ENCODE assay signal across 16 cellular contexts in genomic region chr10:8230887-8231286, GRCh38.
DNase-seq lines count a peak whose midpoint lies in the region; ATAC-seq and TF ChIP-seq lines count a peak whose summit lies in the region.
"Had no signal": no experiment of that assay in that cellular context is flagged by ENCODE, and none has a peak within 500 bp of the region (broad histone marks: within the 10 kb centered on the region; RNA-seq: fewer than 3 reads in every experiment).

No MANE protein-coding gene starts in this region.

- H3K27ac ChIP-seq in naive thymus-derived CD4-positive, alpha-beta T cell (ENCODE audit: low read depth, low read length) = no peak overlapping the region
- no peak overlapping the region for H3K27ac ChIP-seq in GM23338 (ENCODE audit: low read depth)
- H3K27ac ChIP-seq: BLaER1 had no signal

- H3K36me3 ChIP-seq in naive thymus-derived CD4-positive, alpha-beta T cell (ENCODE audit: control insufficient read depth in 2 of 3, insufficient read depth in 3 of 3, low read length in 3 of 3) = no peaks in the 10 kb centered on the region
- H3K36me3 ChIP-seq in GM23338 (ENCODE audit: insufficient read depth) = no peaks in the 10 kb centered on the region
- H3K36me3 ChIP-seq: BLaER1 had no signal

- H2AFZ ChIP-seq in GM23338 = no peak overlapping the region

- TF ChIP-seq CTCF in natural killer cell (IDR thresholded peaks at IDR 0.05) (no peak), GM23338 (conservative IDR thresholded peaks at IDR 0.05; ENCODE audit: low read depth in 2 of 2) (no peak)

- POLR2A ChIA-PET in naive thymus-derived CD4-positive, alpha-beta T cell (lab: Charles Lee) = no interaction called here

- H3K4me3 ChIP-seq in naive thymus-derived CD4-positive, alpha-beta T cell (ENCODE audit: low read length) = no peak overlapping the region
- H3K4me3 ChIP-seq in GM23338 = no peak overlapping the region
- H3K4me3 ChIP-seq: BLaER1 had no signal

- DNase-seq in natural killer cell (no peak), HUDEP-2 (lab: John Stamatoyannopoulos, UW; ENCODE audit: unreplicated experiment in 76 of 76) (no peak), GM23338 (ENCODE audit: low spot score) (no peak)
- DNase-seq in natural killer cell treated with Interleukin-12 subunit alpha and Interleukin-12 subunit beta and Interleukin-15 and Interleukin-18, amount 100 ng/mL, for 72 hours (ENCODE audit: low spot score) = no peak
- no peak for DNase-seq in central memory CD8-positive, alpha-beta T cell (ENCODE audit: low spot score in 2 of 2)
- no peak for DNase-seq in naive thymus-derived CD4-positive, alpha-beta T cell
- no peak for DNase-seq in activated naive CD4-positive, alpha-beta T cell treated with anti-CD3 and anti-CD28 coated beads, Interleukin-2, amount 10 ng/mL, durations not matched to agents 7 days and 5 days
- DNase-seq: 8988T; Calu3; CD4-positive, alpha-beta memory T cell; DMS53; GOT3; H7 had no signal

- ATAC-seq in natural killer cell (peak; percentile 43 to 85 (median 64)), GM23338 (no peak)
- no peak for ATAC-seq in natural killer cell treated with Interleukin-12 subunit alpha and Interleukin-12 subunit beta and Interleukin-15 and Interleukin-18, amount 100 ng/mL, for 72 hours
- ATAC-seq in central memory CD8-positive, alpha-beta T cell (replicated peaks; ENCODE audit: extremely low read depth, poor library complexity, severe bottlenecking) = peak; percentile 52
- ATAC-seq in naive thymus-derived CD4-positive, alpha-beta T cell = peak; percentile 20
- ATAC-seq: HCT116 had no signal

- H3K36me3 Mint-ChIP-seq in natural killer cell (no peaks in the 10 kb centered on the region), GM23338 (ENCODE audit: low read depth) (no peaks in the 10 kb centered on the region)
- H3K36me3 Mint-ChIP-seq in natural killer cell treated with Interleukin-12 subunit alpha and Interleukin-12 subunit beta and Interleukin-15 and Interleukin-18, amount 100 ng/mL, for 72 hours = no peaks in the 10 kb centered on the region
- H3K36me3 Mint-ChIP-seq in central memory CD8-positive, alpha-beta T cell (ENCODE audit: insufficient read depth) = no peaks in the 10 kb centered on the region
- H3K36me3 Mint-ChIP-seq in naive thymus-derived CD4-positive, alpha-beta T cell = peaks cover 0 to 18% (median 0%) of the 10 kb centered on the region in 5 donors
- H3K36me3 Mint-ChIP-seq in activated naive CD4-positive, alpha-beta T cell treated with anti-CD3 and anti-CD28 coated beads, Interleukin-2, amount 10 ng/mL, durations not matched to agents 7 days and 5 days = peaks cover 10% of the 10 kb centered on the region
- H3K36me3 Mint-ChIP-seq: CD14-positive monocyte; CD4-positive, alpha-beta memory T cell had no signal

- peaks cover 0 to 6% of the 10 kb centered on the region in 2 donors for H3K4me1 ChIP-seq in naive thymus-derived CD4-positive, alpha-beta T cell (ENCODE audit: control insufficient read depth in 2 of 2, insufficient read depth in 2 of 2, low read length in 2 of 2)
- H3K4me1 ChIP-seq in GM23338 (ENCODE audit: insufficient read depth) = no peaks in the 10 kb centered on the region

- no peaks in the 10 kb centered on the region for H3F3A ChIP-seq in GM23338 (replicated peaks; ENCODE audit: low read depth)

- CTCF ChIA-PET in naive thymus-derived CD4-positive, alpha-beta T cell (lab: Charles Lee) = no interaction called here
- CTCF ChIA-PET in activated naive CD4-positive, alpha-beta T cell treated with anti-CD3 and anti-CD28 coated beads, Interleukin-2, amount 10 ng/mL, durations not matched to agents 7 days and 5 days (lab: Charles Lee) = no interaction called here

- intact Hi-C loops in natural killer cell (cut with micrococcal nuclease) = no loop called here
- intact Hi-C loops in naive thymus-derived CD4-positive, alpha-beta T cell (cut with micrococcal nuclease) = no loop called here

- no peak overlapping the region for H3K4me2 ChIP-seq in GM23338
- H3K4me2 ChIP-seq: BLaER1 had no signal

- H3K4me3 Mint-ChIP-seq in natural killer cell (no peak overlapping the region), GM23338 (no peak overlapping the region)
- H3K4me3 Mint-ChIP-seq in natural killer cell treated with Interleukin-12 subunit alpha and Interleukin-12 subunit beta and Interleukin-15 and Interleukin-18, amount 100 ng/mL, for 72 hours = no peak overlapping the region
- no peak overlapping the region for H3K4me3 Mint-ChIP-seq in central memory CD8-positive, alpha-beta T cell
- H3K4me3 Mint-ChIP-seq in naive thymus-derived CD4-positive, alpha-beta T cell = peak overlapping the region in 2 of 10 donors; percentile 4 to 17
- H3K4me3 Mint-ChIP-seq in activated naive CD4-positive, alpha-beta T cell treated with anti-CD3 and anti-CD28 coated beads, Interleukin-2, amount 10 ng/mL, durations not matched to agents 7 days and 5 days = no peak overlapping the region
- H3K4me3 Mint-ChIP-seq: CD14-positive monocyte had no signal

- H3K9me2 ChIP-seq in GM23338 (ENCODE audit: insufficient read depth) = no peaks in the 10 kb centered on the region

- no peaks in the 10 kb centered on the region for H3K9me3 ChIP-seq in naive thymus-derived CD4-positive, alpha-beta T cell (ENCODE audit: control insufficient read depth in 2 of 3, low read length in 3 of 3)
- H3K9me3 ChIP-seq: BLaER1 had no signal

- peaks cover 23 to 31% of the 10 kb centered on the region in 2 donors for H3K4me1 Mint-ChIP-seq in natural killer cell
- peaks cover 0 to 10% of the 10 kb centered on the region in 2 donors for H3K4me1 Mint-ChIP-seq in natural killer cell treated with Interleukin-12 subunit alpha and Interleukin-12 subunit beta and Interleukin-15 and Interleukin-18, amount 100 ng/mL, for 72 hours (ENCODE audit: low read depth in 2 of 2)
- H3K4me1 Mint-ChIP-seq in central memory CD8-positive, alpha-beta T cell = peaks cover 16% of the 10 kb centered on the region
- peaks cover 22 to 38% (median 29%) of the 10 kb centered on the region in 7 donors for H3K4me1 Mint-ChIP-seq in naive thymus-derived CD4-positive, alpha-beta T cell
- H3K4me1 Mint-ChIP-seq in GM23338 = no peaks in the 10 kb centered on the region
- H3K4me1 Mint-ChIP-seq in activated naive CD4-positive, alpha-beta T cell treated with anti-CD3 and anti-CD28 coated beads, Interleukin-2, amount 10 ng/mL, durations not matched to agents 7 days and 5 days = peaks cover 40% of the 10 kb centered on the region
- H3K4me1 Mint-ChIP-seq: CD14-positive monocyte had no signal

- H3K27ac Mint-ChIP-seq in natural killer cell (no peak overlapping the region), GM23338 (no peak overlapping the region)
- H3K27ac Mint-ChIP-seq in natural killer cell treated with Interleukin-12 subunit alpha and Interleukin-12 subunit beta and Interleukin-15 and Interleukin-18, amount 100 ng/mL, for 72 hours = no peak overlapping the region
- H3K27ac Mint-ChIP-seq in central memory CD8-positive, alpha-beta T cell (ENCODE audit: low read depth) = no peak overlapping the region
- H3K27ac Mint-ChIP-seq in naive thymus-derived CD4-positive, alpha-beta T cell = peak overlapping the region in 1 of 9 donors; percentile 74
- no peak overlapping the region for H3K27ac Mint-ChIP-seq in activated naive CD4-positive, alpha-beta T cell treated with anti-CD3 and anti-CD28 coated beads, Interleukin-2, amount 10 ng/mL, durations not matched to agents 7 days and 5 days
- H3K27ac Mint-ChIP-seq: CD14-positive monocyte had no signal

- H4K20me1 ChIP-seq in GM23338 (replicated peaks; ENCODE audit: insufficient read depth) = no peaks in the 10 kb centered on the region
- H4K20me1 ChIP-seq: BLaER1 had no signal

- H3K9me3 Mint-ChIP-seq in natural killer cell = no peaks in the 10 kb centered on the region
- H3K9me3 Mint-ChIP-seq in natural killer cell treated with Interleukin-12 subunit alpha and Interleukin-12 subunit beta and Interleukin-15 and Interleukin-18, amount 100 ng/mL, for 72 hours = no peaks in the 10 kb centered on the region
- no peaks in the 10 kb centered on the region for H3K9me3 Mint-ChIP-seq in central memory CD8-positive, alpha-beta T cell
- peaks cover 0 to 4% (median 0%) of the 10 kb centered on the region in 11 donors for H3K9me3 Mint-ChIP-seq in naive thymus-derived CD4-positive, alpha-beta T cell
- no peaks in the 10 kb centered on the region for H3K9me3 Mint-ChIP-seq in GM23338
- peaks cover 4% of the 10 kb centered on the region for H3K9me3 Mint-ChIP-seq in activated naive CD4-positive, alpha-beta T cell treated with anti-CD3 and anti-CD28 coated beads, Interleukin-2, amount 10 ng/mL, durations not matched to agents 7 days and 5 days

- H3K79me2 ChIP-seq in GM23338 (replicated peaks; ENCODE audit: insufficient read depth) = no peaks in the 10 kb centered on the region

- peaks cover 5 to 13% of the 10 kb centered on the region in 2 donors for H3K27me3 Mint-ChIP-seq in natural killer cell (ENCODE audit: low read depth in 2 of 2)
- peaks cover 0 to 4% of the 10 kb centered on the region in 2 donors for H3K27me3 Mint-ChIP-seq in natural killer cell treated with Interleukin-12 subunit alpha and Interleukin-12 subunit beta and Interleukin-15 and Interleukin-18, amount 100 ng/mL, for 72 hours
- peaks cover 6% of the 10 kb centered on the region for H3K27me3 Mint-ChIP-seq in central memory CD8-positive, alpha-beta T cell
- H3K27me3 Mint-ChIP-seq in naive thymus-derived CD4-positive, alpha-beta T cell = peaks cover 0 to 4% (median 0%) of the 10 kb centered on the region in 5 donors
- H3K27me3 Mint-ChIP-seq in GM23338 (ENCODE audit: insufficient read depth, low read depth, poor library complexity) = no peaks in the 10 kb centered on the region
- H3K27me3 Mint-ChIP-seq in activated naive CD4-positive, alpha-beta T cell treated with anti-CD3 and anti-CD28 coated beads, Interleukin-2, amount 10 ng/mL, durations not matched to agents 7 days and 5 days = peaks cover 26% of the 10 kb centered on the region
- H3K27me3 Mint-ChIP-seq: CD4-positive, alpha-beta memory T cell had no signal

- H3K27me3 ChIP-seq in naive thymus-derived CD4-positive, alpha-beta T cell (ENCODE audit: control insufficient read depth in 2 of 2, insufficient read depth in 2 of 2, low read length in 2 of 2) = no peaks in the 10 kb centered on the region
- no peaks in the 10 kb centered on the region for H3K27me3 ChIP-seq in GM23338 (ENCODE audit: insufficient read depth)
- H3K27me3 ChIP-seq: BLaER1 had no signal

TF ChIP-seq in GM23338, 12 proteins besides CTCF, POLR2A, EP300 and RAD21 (continues in another document):
- TF ChIP-seq, protein P1, sequence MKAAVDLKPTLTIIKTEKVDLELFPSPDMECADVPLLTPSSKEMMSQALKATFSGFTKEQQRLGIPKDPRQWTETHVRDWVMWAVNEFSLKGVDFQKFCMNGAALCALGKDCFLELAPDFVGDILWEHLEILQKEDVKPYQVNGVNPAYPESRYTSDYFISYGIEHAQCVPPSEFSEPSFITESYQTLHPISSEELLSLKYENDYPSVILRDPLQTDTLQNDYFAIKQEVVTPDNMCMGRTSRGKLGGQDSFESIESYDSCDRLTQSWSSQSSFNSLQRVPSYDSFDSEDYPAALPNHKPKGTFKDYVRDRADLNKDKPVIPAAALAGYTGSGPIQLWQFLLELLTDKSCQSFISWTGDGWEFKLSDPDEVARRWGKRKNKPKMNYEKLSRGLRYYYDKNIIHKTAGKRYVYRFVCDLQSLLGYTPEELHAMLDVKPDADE (IDR thresholded peaks at IDR 0.05) = no peak
- TF ChIP-seq JUNB (IDR thresholded peaks at IDR 0.05; ENCODE audit: unreplicated experiment) = no peak
- TF ChIP-seq NANOG (IDR thresholded peaks at IDR 0.05; ENCODE audit: borderline replicate concordance) = no peak
- TF ChIP-seq EZH2 (IDR thresholded peaks at IDR 0.05; ENCODE audit: low read depth, unreplicated experiment) = no peak

Comparison
In these comparisons a context has a peak if more than half of its experiments do, and no peak if none do; other contexts are left out.
1. ATAC-seq: peak in natural killer cell (3 of 3), central memory CD8-positive, alpha-beta T cell (single experiment) and naive thymus-derived CD4-positive, alpha-beta T cell (single experiment); none in natural killer cell treated with Interleukin-12 subunit alpha and Interleukin-12 subunit beta and Interleukin-15 and Interleukin-18, amount 100 ng/mL, for 72 hours (0 of 2) and GM23338 (single experiment).